In the genomic region with DNA sequence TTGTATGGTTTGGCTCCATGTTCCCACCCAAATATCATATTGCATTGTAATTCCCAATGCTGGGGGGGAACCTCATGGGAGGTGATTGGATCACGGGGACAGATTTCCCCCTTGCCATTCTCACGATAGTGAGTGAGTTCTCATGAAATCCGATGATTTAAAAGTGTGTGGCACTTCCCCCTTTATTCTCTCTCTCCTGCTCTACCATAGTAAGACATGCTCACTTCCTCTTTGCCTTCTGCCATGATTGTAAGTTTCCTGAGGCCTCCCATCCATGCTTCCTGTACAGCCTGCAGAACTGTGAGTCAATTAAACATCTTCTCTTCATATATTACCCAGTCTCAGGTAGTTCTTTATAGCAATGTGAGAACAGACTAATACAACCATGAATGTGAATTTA, we compare ENCODE assay signal across 25 cellular contexts.
"Had no signal": no experiment of that assay in that cellular context is flagged by ENCODE, and none has a peak within 500 bp of the region (broad histone marks: within the 10 kb centered on the region; RNA-seq: fewer than 3 reads in every experiment).

No MANE protein-coding gene starts in this region.

- H3K4me3 ChIP-seq: gastroesophageal sphincter, ovary, right lobe of liver, thoracic aorta had no signal

- H3K36me3 ChIP-seq: gastroesophageal sphincter, ovary, right lobe of liver, thoracic aorta had no signal

- H3K27ac ChIP-seq: gastroesophageal sphincter, ovary, right lobe of liver, thoracic aorta had no signal

- H3K27me3 ChIP-seq: gastroesophageal sphincter, ovary, right lobe of liver had no signal

- DNase-seq: activated CD4-positive, alpha-beta memory T cell treated with anti-CD3 and anti-CD28 coated beads, Interleukin-2, amount 10 ng/mL, durations not matched to agents 7 days and 5 days; activated CD4-positive, alpha-beta T cell treated with anti-CD3 and anti-CD28 coated beads for 1 hour; activated CD4-positive, alpha-beta T cell treated with anti-CD3 and anti-CD28 coated beads, Interleukin-2, amount 10 ng/mL, durations not matched to agents 7 days and 5 days; activated gamma-delta T cell treated with Interleukin-2 at 50 U/mL for 16 hours; activated naive CD4-positive, alpha-beta T cell treated with anti-CD3 and anti-CD28 coated beads, Interleukin-2, amount 50 U/mL, for 16 hours; activated T-cell treated with anti-CD3 and anti-CD28 coated beads, Interleukin-2, amount 50 U/mL, for 4 hours; amniotic stem cell; caudate nucleus; cortex of kidney; effector memory CD8-positive, alpha-beta T cell; erythroblast; head of caudate nucleus; hippocampal formation; left cardiac atrium; naive thymus-derived CD4-positive, alpha-beta T cell; ovary; right lobe of liver; stimulated activated CD4-positive, alpha-beta T cell treated with anti-CD3 and anti-CD28 coated beads, Interleukin-12 subunit alpha, Interleukin-12 subunit beta, amount 100 ng/mL, for 4 hours; stimulated activated CD4-positive, alpha-beta T cell treated with anti-CD3 and anti-CD28 coated beads, Interleukin-4, amount 100 ng/mL, for 1 hour; stimulated activated naive CD8-positive, alpha-beta T cell treated with anti-CD3 and anti-CD28 coated beads, Interleukin-15, Interleukin-2, amounts not matched to agents 100 U/mL and 50 U/mL, for 24 hours; trophoblast cell had no signal

- ATAC-seq: activated T-cell treated with anti-CD3 and anti-CD28 coated beads, Interleukin-2, amount 50 U/mL, for 4 hours; activated T-helper 17 cell treated with anti-CD3 and anti-CD28 coated beads, Interleukin-2, amount 50 U/mL, for 72 hours; effector memory CD8-positive, alpha-beta T cell; gastroesophageal sphincter; left cardiac atrium; naive thymus-derived CD4-positive, alpha-beta T cell; right lobe of liver; stimulated activated naive CD8-positive, alpha-beta T cell treated with anti-CD3 and anti-CD28 coated beads, Interleukin-15, Interleukin-2, amounts not matched to agents 100 U/mL and 50 U/mL, for 24 hours; WTC11 had no signal

- H3K4me1 ChIP-seq: gastroesophageal sphincter, right lobe of liver had no signal

- H3K9me3 ChIP-seq: gastroesophageal sphincter, ovary, right lobe of liver, thoracic aorta had no signal
